1 cellular context compared by ENCODE assay signal in genomic region chr22:31162015-31162765, GRCh38.
TF ChIP-seq lines count a peak whose summit lies in the region.

No MANE protein-coding gene starts in this region.

TF ChIP-seq in endothelial cell of umbilical vein, 7 proteins besides CTCF, POLR2A, EP300 and RAD21:
- TF ChIP-seq MYC (IDR thresholded peaks at IDR 0.05; ENCODE audit: low read depth, low read length) (no peak), GATA2 (IDR thresholded peaks at IDR 0.05; ENCODE audit: insufficient read depth, insufficient read length, low read depth, low read length) (no peak), JUN (IDR thresholded peaks at IDR 0.05; ENCODE audit: borderline replicate concordance, insufficient read depth, insufficient read length, low read depth) (no peak), FOS (IDR thresholded peaks at IDR 0.05; ENCODE audit: borderline replicate concordance, insufficient read depth, low read length) (no peak), EZH2 (IDR thresholded peaks at IDR 0.05; ENCODE audit: borderline replicate concordance, low read depth, low read length, severe bottlenecking) (no peak), POLR2AphosphoS5 (IDR thresholded peaks at IDR 0.05; ENCODE audit: insufficient read depth, low read depth, low read length) (no peak), MAX (IDR thresholded peaks at IDR 0.05; ENCODE audit: insufficient read depth, insufficient read length) (no peak)
